Comparison of ENCODE assay signal across 10 cellular contexts in the genomic region with DNA sequence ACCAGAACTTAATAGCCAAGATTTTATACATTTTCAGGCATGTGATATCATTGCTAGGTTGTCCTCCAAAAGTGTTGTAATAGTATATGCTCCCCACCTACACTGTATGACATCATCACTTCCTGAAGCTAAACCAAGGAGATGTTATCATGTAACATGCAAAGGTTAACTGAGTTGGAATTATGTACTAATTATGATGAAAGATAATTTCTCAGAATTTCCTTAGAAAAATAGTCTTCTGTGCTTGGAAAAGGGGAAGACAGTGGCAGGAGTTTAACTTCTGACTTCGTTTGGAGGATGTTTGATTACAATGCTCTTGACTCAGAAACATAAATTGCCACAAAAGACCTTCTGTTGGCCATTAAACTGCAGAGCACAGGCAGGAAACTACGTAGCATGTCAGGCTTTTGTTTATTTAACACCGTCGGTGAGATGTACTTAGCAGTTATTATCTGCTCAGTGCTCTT.
DNase-seq lines count a peak whose midpoint lies in the region; ATAC-seq and TF ChIP-seq lines count a peak whose summit lies in the region.
"Had no signal": no experiment of that assay in that cellular context is flagged by ENCODE, and none has a peak within 500 bp of the region (broad histone marks: within the 10 kb centered on the region; RNA-seq: fewer than 3 reads in every experiment).

No MANE protein-coding gene starts in this region.

- peaks cover 8% of the 10 kb centered on the region for H3K4me1 Mint-ChIP-seq in activated CD8-positive, alpha-beta memory T cell treated with anti-CD3 and anti-CD28 coated beads, Interleukin-2, amount 10 ng/mL, durations not matched to agents 7 days and 5 days

- intact Hi-C loops in thyroid gland (cut with DNase I): no loop called here

- peak; percentile 64 for ATAC-seq in activated CD8-positive, alpha-beta memory T cell treated with anti-CD3 and anti-CD28 coated beads, Interleukin-2, amount 10 ng/mL, durations not matched to agents 7 days and 5 days
- ATAC-seq in GM19452 (IDR thresholded peaks at IDR 0.05; ENCODE audit: unreplicated experiment): no peak
- ATAC-seq: WTC11 had no signal

- CTCF ChIA-PET in activated CD8-positive, alpha-beta memory T cell treated with anti-CD3 and anti-CD28 coated beads, Interleukin-2, amount 10 ng/mL, durations not matched to agents 7 days and 5 days (lab: Charles Lee): no interaction called here

- DNase-seq in activated CD8-positive, alpha-beta memory T cell treated with anti-CD3 and anti-CD28 coated beads, Interleukin-2, amount 10 ng/mL, durations not matched to agents 7 days and 5 days: no peak
- no peak for DNase-seq in activated CD8-positive, alpha-beta memory T cell treated with anti-CD3 and anti-CD28 coated beads, Interleukin-2, amount 50 U/mL, for 4 hours
- peak; percentile 10 for DNase-seq in NCI-H510A (lab: John Stamatoyannopoulos, UW)
- peak; percentile 70 for DNase-seq in retinal pigment epithelial cell (ENCODE audit: low read depth)
- no peak for DNase-seq in thyroid gland
- DNase-seq in activated gamma-delta T cell treated with Interleukin-2 at 50 U/mL for 16 hours: no peak

- H3K27me3 Mint-ChIP-seq in activated CD8-positive, alpha-beta memory T cell treated with anti-CD3 and anti-CD28 coated beads, Interleukin-2, amount 10 ng/mL, durations not matched to agents 7 days and 5 days: no peaks in the 10 kb centered on the region

- no peak overlapping the region for H3K4me3 Mint-ChIP-seq in activated CD8-positive, alpha-beta memory T cell treated with anti-CD3 and anti-CD28 coated beads, Interleukin-2, amount 10 ng/mL, durations not matched to agents 7 days and 5 days
- H3K4me3 Mint-ChIP-seq: WTC11 had no signal

- H3K27ac ChIP-seq in thyroid gland: no peak overlapping the region
- H3K27ac ChIP-seq: prostate gland had no signal

- peak overlapping the region; percentile 29 for H3K4me3 ChIP-seq in endocrine pancreas (ENCODE audit: control insufficient read depth, insufficient read depth, low read length)
- no peak overlapping the region for H3K4me3 ChIP-seq in retinal pigment epithelial cell (ENCODE audit: low read length)
- H3K4me3 ChIP-seq in thyroid gland (replicated peaks in 1 of 3): no peak overlapping the region
- H3K4me3 ChIP-seq: prostate gland had no signal

- H3K36me3 Mint-ChIP-seq in activated CD8-positive, alpha-beta memory T cell treated with anti-CD3 and anti-CD28 coated beads, Interleukin-2, amount 10 ng/mL, durations not matched to agents 7 days and 5 days: no peaks in the 10 kb centered on the region
- H3K36me3 Mint-ChIP-seq: WTC11 had no signal

- no peak for TF ChIP-seq POLR2A in thyroid gland (IDR thresholded peaks at IDR 0.05)

- H3K36me3 ChIP-seq in endocrine pancreas (ENCODE audit: control insufficient read depth, insufficient read depth, low read length) (no peaks in the 10 kb centered on the region), thyroid gland (no peaks in the 10 kb centered on the region)
- H3K36me3 ChIP-seq: prostate gland had no signal

- H3K9ac ChIP-seq in endocrine pancreas (ENCODE audit: control insufficient read depth, insufficient read depth, low read length): no peak overlapping the region

- H3K4me1 ChIP-seq in endocrine pancreas (ENCODE audit: control insufficient read depth, insufficient read depth, low read length) (peaks cover 3% of the 10 kb centered on the region), thyroid gland (peaks cover 0 to 4% of the 10 kb centered on the region in 2 donors)
- H3K4me1 ChIP-seq: prostate gland had no signal

- no peaks in the 10 kb centered on the region for H3K9me3 Mint-ChIP-seq in activated CD8-positive, alpha-beta memory T cell treated with anti-CD3 and anti-CD28 coated beads, Interleukin-2, amount 10 ng/mL, durations not matched to agents 7 days and 5 days (ENCODE audit: low read depth)
- H3K9me3 Mint-ChIP-seq: WTC11 had no signal

- 4 to 8% methylated on average over 4 of the region's 4 CpGs for WGBS in thyroid gland, 2 donors

- H3K9me3 ChIP-seq in endocrine pancreas (ENCODE audit: control insufficient read depth, low read length) (no peaks in the 10 kb centered on the region), thyroid gland (no peaks in the 10 kb centered on the region)
- H3K9me3 ChIP-seq: prostate gland had no signal

- H3K27ac Mint-ChIP-seq in activated CD8-positive, alpha-beta memory T cell treated with anti-CD3 and anti-CD28 coated beads, Interleukin-2, amount 10 ng/mL, durations not matched to agents 7 days and 5 days: peak overlapping the region; percentile 1
- H3K27ac Mint-ChIP-seq: WTC11 had no signal

- H3K27me3 ChIP-seq in endocrine pancreas (ENCODE audit: control insufficient read depth, insufficient read depth, low read length) (no peaks in the 10 kb centered on the region), thyroid gland (no peaks in the 10 kb centered on the region)

- TF ChIP-seq CTCF in retinal pigment epithelial cell (conservative IDR thresholded peaks at IDR 0.05; ENCODE audit: low read depth, low read length) (no peak), thyroid gland (IDR thresholded peaks at IDR 0.05) (no peak)

Comparison
In these comparisons a context has a peak if more than half of its experiments do, and no peak if none do; other contexts are left out.
1. DNase-seq: peak in NCI-H510A (single experiment) and retinal pigment epithelial cell (single experiment); none in activated CD8-positive, alpha-beta memory T cell treated with anti-CD3 and anti-CD28 coated beads, Interleukin-2, amount 10 ng/mL, durations not matched to agents 7 days and 5 days (single experiment), activated CD8-positive, alpha-beta memory T cell treated with anti-CD3 and anti-CD28 coated beads, Interleukin-2, amount 50 U/mL, for 4 hours (single experiment), thyroid gland (0 of 2) and activated gamma-delta T cell treated with Interleukin-2 at 50 U/mL for 16 hours (single experiment).